In genomic region chr20:55160022-55160421, GRCh38 we compare ENCODE assay signal across 21 cellular contexts.
DNase-seq lines count a peak whose midpoint lies in the region; ATAC-seq and TF ChIP-seq lines count a peak whose summit lies in the region.
"Had no signal": no experiment of that assay in that cellular context is flagged by ENCODE, and none has a peak within 500 bp of the region (broad histone marks: within the 10 kb centered on the region; RNA-seq: fewer than 3 reads in every experiment).

No MANE protein-coding gene starts in this region.

- H3K4me2 ChIP-seq in PC-3 (ENCODE audit: low read length), result no peak overlapping the region

- no peaks in the 10 kb centered on the region for H3K79me2 ChIP-seq in PC-3 (ENCODE audit: low read length)

- no peak overlapping the region for H3K9ac ChIP-seq in PC-3 (ENCODE audit: low read length)

- no peak overlapping the region for H3K4me3 ChIP-seq in PC-3 (ENCODE audit: low read length)
- H3K4me3 ChIP-seq in foreskin fibroblast (ENCODE audit: low read depth in 1 of 2, low read length in 2 of 2), result no peak overlapping the region
- H3K4me3 ChIP-seq in dorsolateral prefrontal cortex, result no peak overlapping the region
- H3K4me3 ChIP-seq: gastroesophageal sphincter, left lung, SK-N-MC had no signal

- no peak overlapping the region for H3K27ac ChIP-seq in PC-3 (ENCODE audit: low read length)
- H3K27ac ChIP-seq in dorsolateral prefrontal cortex, result no peak overlapping the region
- H3K27ac ChIP-seq: gastroesophageal sphincter, left lung, SK-N-MC had no signal

- no peaks in the 10 kb centered on the region for H3K9me2 ChIP-seq in PC-3 (replicated peaks; ENCODE audit: low read length)

- CTCF ChIA-PET in PC-3 (lab: Charles Lee), result no interaction called here

- H3K4me1 ChIP-seq in PC-3 (ENCODE audit: insufficient read depth, low read length), result no peaks in the 10 kb centered on the region
- H3K4me1 ChIP-seq: gastroesophageal sphincter, left lung had no signal

- H3K9me3 ChIP-seq in PC-3 (ENCODE audit: low read length), result peaks cover 43% of the 10 kb centered on the region
- H3K9me3 ChIP-seq: gastroesophageal sphincter had no signal

- DNase-seq in Caki2 (ENCODE audit: low read depth), result peak; percentile 3
- peak; percentile 8 for DNase-seq in PC-3
- peak; percentile 0 to 24 for DNase-seq in foreskin fibroblast
- no peak for DNase-seq in omental fat pad (ENCODE audit: low spot score)
- no peak for DNase-seq in NAMALWA (ENCODE audit: low spot score)
- no peak for DNase-seq in HUDEP-2 (lab: John Stamatoyannopoulos, UW; ENCODE audit: unreplicated experiment in 76 of 76)
- DNase-seq in DMS 273 (lab: John Stamatoyannopoulos, UW; ENCODE audit: unreplicated experiment), result no peak
- no peak for DNase-seq in dorsolateral prefrontal cortex
- DNase-seq: activated CD4-positive, alpha-beta memory T cell treated with anti-CD3 and anti-CD28 coated beads, Interleukin-2, amount 10 ng/mL, durations not matched to agents 7 days and 5 days; activated naive CD4-positive, alpha-beta T cell treated with Interleukin-2 at 50 U/mL for 16 hours; activated T-cell treated with anti-CD3 and anti-CD28 coated beads, Interleukin-2, amount 50 U/mL, for 1 hour; amniotic stem cell; central memory CD4-positive, alpha-beta T cell; DMS 273 treated with DMSO at 0.1 percent for 48 hours; left lung; NCI-H774; stimulated activated CD8-positive, alpha-beta memory T cell treated with anti-CD3 and anti-CD28 coated beads, Interleukin-4, amount 100 ng/mL, for 48 hours had no signal

- POLR2A ChIA-PET in PC-3 (lab: Charles Lee; ENCODE audit: unreplicated experiment), result no interaction called here

- no peak overlapping the region for H2AFZ ChIP-seq in PC-3 (ENCODE audit: low read length)

- ATAC-seq in PC-3 (no peak), omental fat pad (ENCODE audit: low FRiP score) (peak; percentile 35)
- ATAC-seq: gastroesophageal sphincter, HepG2, left lung, Panc1 had no signal

- no peaks in the 10 kb centered on the region for H4K20me1 ChIP-seq in PC-3 (ENCODE audit: low read length)

- H3K27me3 ChIP-seq in PC-3 (ENCODE audit: low read length) (no peaks in the 10 kb centered on the region), dorsolateral prefrontal cortex (peaks cover 0 to 4% (median 0%) of the 10 kb centered on the region in 45 donors)
- H3K27me3 ChIP-seq: gastroesophageal sphincter, left lung had no signal

- H3K36me3 ChIP-seq in PC-3 (ENCODE audit: low read depth, low read length), result no peaks in the 10 kb centered on the region
- H3K36me3 ChIP-seq: gastroesophageal sphincter, left lung had no signal

- intact Hi-C loops in PC-3 (cut with micrococcal nuclease), result no loop called here
- intact Hi-C loops in dorsolateral prefrontal cortex (cut with DNase I), result no loop called here

- no TSS peak for BruUV-seq in PC-3 (replicated peaks; lab: Mats Ljungman, UMichigan)

- no peaks in the 10 kb centered on the region for H3F3A ChIP-seq in PC-3 (ENCODE audit: low read length, unreplicated experiment)

- TF ChIP-seq CTCF in PC-3 (conservative IDR thresholded peaks at IDR 0.05; ENCODE audit: low read depth, low read length) (no peak), foreskin fibroblast (IDR thresholded peaks at IDR 0.05; ENCODE audit: low read depth, low read length) (no peak), omental fat pad (IDR thresholded peaks at IDR 0.05) (no peak), dorsolateral prefrontal cortex (IDR thresholded peaks at IDR 0.05 in 54 of 56, conservative IDR thresholded peaks at IDR 0.05 in 2 of 56; ENCODE audit: low read depth in 1 of 56, partially characterized antibody in 56 of 56) (no peak)

- in situ Hi-C loops in Caki2 (cut with HindIII; ENCODE audit: low pct_unique_long_range_greater_than_20kb, low sequenced_read_pairs), result no loop called here

Comparison
In these comparisons a context has a peak if more than half of its experiments do, and no peak if none do; other contexts are left out.
1. DNase-seq: peak in Caki2 (single experiment), PC-3 (single experiment) and foreskin fibroblast (2 of 2); none in omental fat pad (single experiment), NAMALWA (single experiment), HUDEP-2 (0 of 76), DMS 273 (single experiment) and dorsolateral prefrontal cortex (0 of 10).